26 cellular contexts compared by ENCODE assay signal in genomic region chr10:131779661-131780394, GRCh38.
"Had no signal": no experiment of that assay in that cellular context is flagged by ENCODE, and none has a peak within 500 bp of the region (broad histone marks: within the 10 kb centered on the region; RNA-seq: fewer than 3 reads in every experiment).

No MANE protein-coding gene starts in this region.

- FAIRE-seq: TTC549 had no signal

- H3K4me3 ChIP-seq: adrenal gland, MG63, SJSA1 had no signal

- H3K9me3 ChIP-seq: SK-N-SH had no signal

- H3K27ac ChIP-seq: adrenal gland, SJSA1 had no signal

- H3K4me2 ChIP-seq: SK-N-SH had no signal

- H3K4me1 ChIP-seq: adrenal gland, SJSA1 had no signal

- DNase-seq: activated CD4-positive, alpha-beta T cell treated with anti-CD3 and anti-CD28 coated beads, Interleukin-2, amount 10 ng/mL, durations not matched to agents 24 days and 14 days; activated CD4-positive, alpha-beta T cell treated with anti-CD3 and anti-CD28 coated beads, Interleukin-2, amount 50 U/mL, for 4 hours; activated CD8-positive, alpha-beta T cell treated with anti-CD3 and anti-CD28 coated beads for 36 hours; activated effector memory CD4-positive, alpha-beta T cell treated with anti-CD3 and anti-CD28 coated beads, Interleukin-2, amount 50 U/mL, for 16 hours; activated naive CD4-positive, alpha-beta T cell treated with anti-CD3 and anti-CD28 coated beads for 36 hours; activated T-cell treated with anti-CD3 and anti-CD28 coated beads, Interleukin-2, amount 50 U/mL, for 1 hour; activated T-cell treated with anti-CD3 and anti-CD28 coated beads, Interleukin-2, amount 50 U/mL, for 72 hours; adrenal gland; anterior cingulate cortex; caudate nucleus; Kasumi-1; KG1; MG63; NCI-H1048; NCI-H1105 treated with DMSO at 0.1 percent for 48 hours; NCI-H1436; NCI-H1694; NCI-H1930; NCI-H2081 treated with DMSO at 0.1 percent for 48 hours; NCI-H345; NCI-H524 treated with DMSO at 0.1 percent for 48 hours; RPMI8226; SHP77 treated with DMSO at 0.1 percent for 48 hours; SK-N-SH had no signal

- H3K36me3 ChIP-seq: adrenal gland, MG63, SJSA1 had no signal

- H3K27me3 ChIP-seq: adrenal gland, MG63, SJSA1 had no signal
